In the genomic region with DNA sequence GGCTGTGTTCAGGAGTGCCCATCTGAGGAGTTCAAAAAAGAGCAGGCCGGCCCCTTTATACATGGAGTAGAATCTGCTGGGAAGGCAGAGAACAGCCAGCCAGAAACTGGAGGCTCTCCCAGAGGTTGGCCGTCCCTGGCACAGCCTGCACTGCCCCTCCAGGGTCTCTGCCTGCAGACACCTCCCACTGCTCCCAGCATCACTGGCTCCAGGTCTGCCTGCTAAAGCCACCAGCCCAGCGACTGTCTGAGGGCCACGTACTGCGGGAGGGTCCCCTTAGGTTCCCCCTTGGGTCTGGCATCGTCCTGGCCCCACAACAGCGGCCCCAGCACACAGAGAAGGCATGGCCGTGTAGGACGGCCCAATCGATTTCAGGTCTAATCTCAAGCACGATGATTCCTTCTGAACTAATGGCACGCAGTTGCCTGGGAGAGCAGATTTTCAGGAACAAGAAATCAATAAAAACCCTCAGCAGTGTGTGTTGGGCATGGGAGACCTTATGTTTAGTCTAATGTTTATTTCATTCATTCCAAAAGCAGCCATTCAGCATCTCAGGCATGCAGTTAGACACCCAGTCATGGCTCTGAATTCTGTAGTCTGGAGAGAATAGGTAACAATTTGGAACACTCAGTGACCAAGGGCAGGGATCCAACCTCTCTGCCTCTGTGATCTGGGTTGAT, we compare ENCODE assay signal across 1 cellular context.
TF ChIP-seq lines count a peak whose summit lies in the region.

No MANE protein-coding gene starts in this region.

TF ChIP-seq in WTC11, 78 proteins besides CTCF, POLR2A, EP300 and RAD21 (continued from another document):
- TF ChIP-seq ZNF281 (CRISPR knock-in tag; IDR thresholded peaks at IDR 0.05): no peak
- no peak for TF ChIP-seq ZNF138 (CRISPR knock-in tag; conservative IDR thresholded peaks at IDR 0.05)
- TF ChIP-seq NR2C2 (CRISPR knock-in tag; IDR thresholded peaks at IDR 0.05): no peak
- TF ChIP-seq, protein P1, sequence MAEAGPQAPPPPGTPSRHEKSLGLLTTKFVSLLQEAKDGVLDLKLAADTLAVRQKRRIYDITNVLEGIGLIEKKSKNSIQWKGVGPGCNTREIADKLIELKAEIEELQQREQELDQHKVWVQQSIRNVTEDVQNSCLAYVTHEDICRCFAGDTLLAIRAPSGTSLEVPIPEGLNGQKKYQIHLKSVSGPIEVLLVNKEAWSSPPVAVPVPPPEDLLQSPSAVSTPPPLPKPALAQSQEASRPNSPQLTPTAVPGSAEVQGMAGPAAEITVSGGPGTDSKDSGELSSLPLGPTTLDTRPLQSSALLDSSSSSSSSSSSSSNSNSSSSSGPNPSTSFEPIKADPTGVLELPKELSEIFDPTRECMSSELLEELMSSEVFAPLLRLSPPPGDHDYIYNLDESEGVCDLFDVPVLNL (CRISPR knock-in tag; IDR thresholded peaks at IDR 0.05; ENCODE audit: borderline replicate concordance, low read depth): no peak
- no peak for TF ChIP-seq E2F5 (CRISPR knock-in tag; IDR thresholded peaks at IDR 0.05)
- no peak for TF ChIP-seq ESRRA (CRISPR knock-in tag; IDR thresholded peaks at IDR 0.05; ENCODE audit: borderline replicate concordance)
- TF ChIP-seq, protein P2, sequence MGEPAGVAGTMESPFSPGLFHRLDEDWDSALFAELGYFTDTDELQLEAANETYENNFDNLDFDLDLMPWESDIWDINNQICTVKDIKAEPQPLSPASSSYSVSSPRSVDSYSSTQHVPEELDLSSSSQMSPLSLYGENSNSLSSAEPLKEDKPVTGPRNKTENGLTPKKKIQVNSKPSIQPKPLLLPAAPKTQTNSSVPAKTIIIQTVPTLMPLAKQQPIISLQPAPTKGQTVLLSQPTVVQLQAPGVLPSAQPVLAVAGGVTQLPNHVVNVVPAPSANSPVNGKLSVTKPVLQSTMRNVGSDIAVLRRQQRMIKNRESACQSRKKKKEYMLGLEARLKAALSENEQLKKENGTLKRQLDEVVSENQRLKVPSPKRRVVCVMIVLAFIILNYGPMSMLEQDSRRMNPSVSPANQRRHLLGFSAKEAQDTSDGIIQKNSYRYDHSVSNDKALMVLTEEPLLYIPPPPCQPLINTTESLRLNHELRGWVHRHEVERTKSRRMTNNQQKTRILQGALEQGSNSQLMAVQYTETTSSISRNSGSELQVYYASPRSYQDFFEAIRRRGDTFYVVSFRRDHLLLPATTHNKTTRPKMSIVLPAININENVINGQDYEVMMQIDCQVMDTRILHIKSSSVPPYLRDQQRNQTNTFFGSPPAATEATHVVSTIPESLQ (CRISPR knock-in tag; IDR thresholded peaks at IDR 0.05): no peak
- TF ChIP-seq FOXP1 (CRISPR knock-in tag; IDR thresholded peaks at IDR 0.05; ENCODE audit: borderline replicate concordance): no peak
